ENCODE assay signal across 1 cellular context in the genomic region with DNA sequence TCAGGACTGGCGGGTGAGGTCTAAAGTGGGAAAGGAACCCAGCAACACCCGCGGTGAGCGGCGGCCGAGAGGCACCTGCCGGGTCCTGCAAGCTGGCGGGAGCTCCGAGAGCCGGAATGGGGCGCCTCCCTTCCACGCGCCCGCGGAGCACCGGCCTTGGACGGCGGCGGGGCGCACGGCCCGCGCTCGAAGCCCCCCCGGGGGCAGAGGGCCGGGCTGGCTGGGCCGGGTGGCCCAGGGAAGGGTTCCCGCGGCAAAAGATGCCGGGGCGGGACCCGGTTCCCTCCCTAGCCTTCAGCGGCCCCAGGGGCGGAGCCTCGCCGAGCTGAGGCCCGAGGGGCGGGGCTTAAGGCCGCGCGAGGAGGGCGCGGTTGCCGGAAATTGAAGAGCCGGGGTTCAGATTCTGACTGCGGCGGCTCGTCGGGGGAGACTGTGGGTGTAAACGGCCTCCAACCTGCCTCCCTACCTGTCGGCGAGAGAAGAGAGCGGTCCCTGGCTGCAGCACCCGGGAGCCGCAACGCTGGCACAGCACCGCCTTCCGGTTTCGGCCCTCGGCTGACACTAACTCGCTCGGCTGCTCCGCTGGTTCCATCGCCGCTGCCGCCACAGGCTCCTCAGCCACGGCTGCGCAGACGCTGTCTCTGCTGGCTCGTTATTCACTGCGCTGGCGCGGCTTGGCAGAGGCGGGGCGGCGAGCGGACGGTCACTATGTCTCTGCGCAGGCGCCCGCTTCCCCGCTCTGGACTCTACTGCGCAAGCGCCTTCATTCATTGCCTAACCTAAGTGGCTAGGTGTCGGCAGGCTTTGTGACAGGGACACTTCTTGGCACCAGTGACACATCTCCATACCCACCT.
A peak's percentile ranks its signal among the peaks of the same experiment; 100 is the strongest.
TF ChIP-seq lines count a peak whose summit lies in the region.

RABIF (minus strand) TSS at position 643 of the 854 bp plus-strand sequence; CDS start at position 592, 51 bp downstream.

TF ChIP-seq in HepG2, 621 proteins besides CTCF, POLR2A, EP300 and RAD21 (continued from another document and continues in another):
- TF ChIP-seq, protein P1, sequence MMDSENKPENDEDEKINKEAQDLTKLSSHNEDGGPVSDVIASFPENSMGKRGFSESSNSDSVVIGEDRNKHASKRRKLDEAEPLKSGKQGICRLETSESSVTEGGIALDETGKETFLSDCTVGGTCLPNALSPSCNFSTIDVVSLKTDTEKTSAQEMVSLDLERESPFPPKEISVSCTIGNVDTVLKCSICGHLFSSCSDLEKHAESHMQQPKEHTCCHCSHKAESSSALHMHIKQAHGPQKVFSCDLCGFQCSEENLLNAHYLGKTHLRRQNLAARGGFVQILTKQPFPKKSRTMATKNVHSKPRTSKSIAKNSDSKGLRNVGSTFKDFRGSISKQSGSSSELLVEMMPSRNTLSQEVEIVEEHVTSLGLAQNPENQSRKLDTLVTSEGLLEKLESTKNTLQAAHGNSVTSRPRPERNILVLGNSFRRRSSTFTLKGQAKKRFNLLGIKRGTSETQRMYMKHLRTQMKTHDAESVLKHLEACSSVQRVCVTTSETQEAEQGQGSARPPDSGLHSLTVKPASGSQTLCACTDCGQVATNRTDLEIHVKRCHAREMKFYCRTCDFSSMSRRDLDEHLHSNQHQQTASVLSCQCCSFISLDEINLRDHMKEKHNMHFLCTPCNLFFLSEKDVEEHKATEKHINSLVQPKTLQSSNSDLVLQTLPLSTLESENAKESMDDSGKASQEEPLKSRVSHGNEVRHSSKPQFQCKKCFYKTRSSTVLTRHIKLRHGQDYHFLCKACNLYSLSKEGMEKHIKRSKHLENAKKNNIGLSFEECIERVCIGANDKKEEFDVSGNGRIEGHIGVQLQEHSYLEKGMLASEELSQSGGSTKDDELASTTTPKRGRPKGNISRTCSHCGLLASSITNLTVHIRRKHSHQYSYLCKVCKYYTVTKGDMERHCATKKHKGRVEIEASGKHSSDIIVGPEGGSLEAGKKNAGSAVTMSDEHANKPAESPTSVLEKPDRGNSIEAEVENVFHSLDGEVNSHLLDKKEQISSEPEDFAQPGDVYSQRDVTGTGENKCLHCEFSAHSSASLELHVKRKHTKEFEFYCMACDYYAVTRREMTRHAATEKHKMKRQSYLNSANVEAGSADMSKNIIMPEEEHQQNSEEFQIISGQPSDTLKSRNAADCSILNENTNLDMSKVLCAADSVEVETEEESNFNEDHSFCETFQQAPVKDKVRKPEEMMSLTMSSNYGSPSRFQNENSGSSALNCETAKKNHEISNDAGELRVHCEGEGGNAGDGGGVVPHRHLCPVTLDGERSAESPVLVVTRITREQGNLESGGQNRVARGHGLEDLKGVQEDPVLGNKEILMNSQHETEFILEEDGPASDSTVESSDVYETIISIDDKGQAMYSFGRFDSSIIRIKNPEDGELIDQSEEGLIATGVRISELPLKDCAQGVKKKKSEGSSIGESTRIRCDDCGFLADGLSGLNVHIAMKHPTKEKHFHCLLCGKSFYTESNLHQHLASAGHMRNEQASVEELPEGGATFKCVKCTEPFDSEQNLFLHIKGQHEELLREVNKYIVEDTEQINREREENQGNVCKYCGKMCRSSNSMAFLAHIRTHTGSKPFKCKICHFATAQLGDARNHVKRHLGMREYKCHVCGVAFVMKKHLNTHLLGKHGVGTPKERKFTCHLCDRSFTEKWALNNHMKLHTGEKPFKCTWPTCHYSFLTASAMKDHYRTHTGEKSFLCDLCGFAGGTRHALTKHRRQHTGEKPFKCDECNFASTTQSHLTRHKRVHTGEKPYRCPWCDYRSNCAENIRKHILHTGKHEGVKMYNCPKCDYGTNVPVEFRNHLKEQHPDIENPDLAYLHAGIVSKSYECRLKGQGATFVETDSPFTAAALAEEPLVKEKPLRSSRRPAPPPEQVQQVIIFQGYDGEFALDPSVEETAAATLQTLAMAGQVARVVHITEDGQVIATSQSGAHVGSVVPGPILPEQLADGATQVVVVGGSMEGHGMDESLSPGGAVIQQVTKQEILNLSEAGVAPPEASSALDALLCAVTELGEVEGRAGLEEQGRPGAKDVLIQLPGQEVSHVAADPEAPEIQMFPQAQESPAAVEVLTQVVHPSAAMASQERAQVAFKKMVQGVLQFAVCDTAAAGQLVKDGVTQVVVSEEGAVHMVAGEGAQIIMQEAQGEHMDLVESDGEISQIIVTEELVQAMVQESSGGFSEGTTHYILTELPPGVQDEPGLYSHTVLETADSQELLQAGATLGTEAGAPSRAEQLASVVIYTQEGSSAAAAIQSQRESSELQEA (CRISPR knock-in tag; IDR thresholded peaks at IDR 0.05; ENCODE audit: not compliant biosample characterization): peak; percentile 68
- TF ChIP-seq GLI4 (CRISPR knock-in tag; IDR thresholded peaks at IDR 0.05; ENCODE audit: borderline replicate concordance) (no peak; the same call in 1 of the 2 replicates), ZNF207 (IDR thresholded peaks at IDR 0.05; ENCODE audit: borderline replicate concordance) (no peak), CBX5 (CRISPR knock-in tag; IDR thresholded peaks at IDR 0.05; ENCODE audit: borderline replicate concordance) (peak; percentile 69; the same call in 1 of the 2 replicates), ZNF576 (CRISPR knock-in tag; IDR thresholded peaks at IDR 0.05) (no peak), FOSL2 (CRISPR knock-in tag; IDR thresholded peaks at IDR 0.05) (peak; percentile 40; the same call in 1 of the 2 replicates), GABPB1 (CRISPR knock-in tag; IDR thresholded peaks at IDR 0.05) (peak; percentile 90), ZNF431 (CRISPR knock-in tag; IDR thresholded peaks at IDR 0.05; ENCODE audit: borderline replicate concordance, low read depth) (peak; percentile 33; the same call in 1 of the 2 replicates), MBNL3 (CRISPR knock-in tag; conservative IDR thresholded peaks at IDR 0.05) (no peak), TBX2 (CRISPR knock-in tag; IDR thresholded peaks at IDR 0.05; ENCODE audit: borderline replicate concordance) (peak; percentile 78), POGK (CRISPR knock-in tag; conservative IDR thresholded peaks at IDR 0.05) (peak; percentile 94), KLF16 (CRISPR knock-in tag; IDR thresholded peaks at IDR 0.05) (peak in 1 of 2 experiments; percentile 79; a peak in 2 of 4 replicates), ZBTB20 (CRISPR knock-in tag; IDR thresholded peaks at IDR 0.05; ENCODE audit: borderline replicate concordance, low read depth) (peak; percentile 41; the same call in 1 of the 2 replicates), HMGXB3 (CRISPR knock-in tag; IDR thresholded peaks at IDR 0.05; ENCODE audit: borderline replicate concordance) (0 out of 2 replicates have a peak, but pooled peaks have one; percentile 58), MAZ (IDR thresholded peaks at IDR 0.05; ENCODE audit: borderline replicate concordance, low read depth, low read length) (no peak), MAZ (CRISPR knock-in tag; IDR thresholded peaks at IDR 0.05; ENCODE audit: low read depth) (peak; percentile 64), TIGD3 (CRISPR knock-in tag; IDR thresholded peaks at IDR 0.05; ENCODE audit: borderline replicate concordance) (no peak), BCL3 (CRISPR knock-in tag; IDR thresholded peaks at IDR 0.05) (peak; percentile 84)
- TF ChIP-seq, protein P2, sequence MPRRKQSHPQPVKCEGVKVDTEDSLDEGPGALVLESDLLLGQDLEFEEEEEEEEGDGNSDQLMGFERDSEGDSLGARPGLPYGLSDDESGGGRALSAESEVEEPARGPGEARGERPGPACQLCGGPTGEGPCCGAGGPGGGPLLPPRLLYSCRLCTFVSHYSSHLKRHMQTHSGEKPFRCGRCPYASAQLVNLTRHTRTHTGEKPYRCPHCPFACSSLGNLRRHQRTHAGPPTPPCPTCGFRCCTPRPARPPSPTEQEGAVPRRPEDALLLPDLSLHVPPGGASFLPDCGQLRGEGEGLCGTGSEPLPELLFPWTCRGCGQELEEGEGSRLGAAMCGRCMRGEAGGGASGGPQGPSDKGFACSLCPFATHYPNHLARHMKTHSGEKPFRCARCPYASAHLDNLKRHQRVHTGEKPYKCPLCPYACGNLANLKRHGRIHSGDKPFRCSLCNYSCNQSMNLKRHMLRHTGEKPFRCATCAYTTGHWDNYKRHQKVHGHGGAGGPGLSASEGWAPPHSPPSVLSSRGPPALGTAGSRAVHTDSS (CRISPR knock-in tag; conservative IDR thresholded peaks at IDR 0.05): no peak
- TF ChIP-seq, protein P3, sequence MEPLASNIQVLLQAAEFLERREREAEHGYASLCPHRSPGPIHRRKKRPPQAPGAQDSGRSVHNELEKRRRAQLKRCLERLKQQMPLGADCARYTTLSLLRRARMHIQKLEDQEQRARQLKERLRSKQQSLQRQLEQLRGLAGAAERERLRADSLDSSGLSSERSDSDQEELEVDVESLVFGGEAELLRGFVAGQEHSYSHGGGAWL (CRISPR knock-in tag; IDR thresholded peaks at IDR 0.05): peak; percentile 78; the same call in 1 of the 2 replicates
